In genomic region chr5:176490291-176490690, GRCh38 we compare ENCODE assay signal across 31 cellular contexts. TPM values are rescaled to one million over a fixed set of nuclear protein-coding genes. Genes with fewer than 3 reads are reported as not detected.
DNase-seq lines count a peak whose midpoint lies in the region; ATAC-seq and TF ChIP-seq lines count a peak whose summit lies in the region.
"Had no signal": no experiment of that assay in that cellular context is flagged by ENCODE, and none has a peak within 500 bp of the region (broad histone marks: within the 10 kb centered on the region; RNA-seq: fewer than 3 reads in every experiment).

No MANE protein-coding gene starts in this region.

- H3K27me3 ChIP-seq in HCT116 (ENCODE audit: insufficient read depth, low read length) (no peaks in the 10 kb centered on the region), hepatocyte (no peaks in the 10 kb centered on the region)
- H3K27me3 ChIP-seq: ascending aorta, pancreas, right atrium auricular region, tibial artery had no signal

- H3K9me3 ChIP-seq in HCT116 (ENCODE audit: control insufficient read depth in 1 of 2, insufficient read depth in 1 of 2, low read depth in 1 of 2, low read length in 2 of 2), result no peaks in the 10 kb centered on the region
- H3K9me3 ChIP-seq in hepatocyte (ENCODE audit: low read depth), result no peaks in the 10 kb centered on the region
- H3K9me3 ChIP-seq: ascending aorta, lower lobe of right lung, pancreas, right atrium auricular region, tibial artery had no signal

- POLR2A ChIA-PET in HCT116 (lab: Charles Lee) (no interaction called here), RWPE1 (lab: Yijun Ruan, JAX; ENCODE audit: low non-redundant PET) (no interaction called here)

- WGBS in hepatocyte (ENCODE audit: low lambda C conversion rate, missing lambda C conversion rate), result 100% methylated on average over 1 of the region's 1 CpG

- H2AFZ ChIP-seq in HCT116 (ENCODE audit: low read depth, low read length, poor library complexity, severe bottlenecking), result no peak overlapping the region
- no peak overlapping the region for H2AFZ ChIP-seq in hepatocyte

- H3K9me2 ChIP-seq in HCT116 (ENCODE audit: insufficient read depth) (no peaks in the 10 kb centered on the region), hepatocyte (replicated peaks; ENCODE audit: insufficient read depth) (no peaks in the 10 kb centered on the region)

- no peaks in the 10 kb centered on the region for H4K20me1 ChIP-seq in HCT116 (ENCODE audit: insufficient read depth)
- H4K20me1 ChIP-seq in hepatocyte (ENCODE audit: insufficient read depth, poor library complexity, severe bottlenecking), result peaks cover 10% of the 10 kb centered on the region

- no peak for TF ChIP-seq POLR2A in HCT116 (IDR thresholded peaks at IDR 0.05; ENCODE audit: borderline replicate concordance, extremely low read depth, insufficient read depth, insufficient read length)

- no peaks in the 10 kb centered on the region for H3K4me1 ChIP-seq in HCT116 (ENCODE audit: control insufficient read depth in 1 of 2, insufficient read depth in 2 of 2, low read length in 2 of 2)
- peaks cover 4% of the 10 kb centered on the region for H3K4me1 ChIP-seq in hepatocyte (ENCODE audit: insufficient read depth)
- H3K4me1 ChIP-seq: ascending aorta, right atrium auricular region, tibial artery had no signal

- no peak overlapping the region for H3K4me2 ChIP-seq in HCT116 (ENCODE audit: low read length)
- no peak overlapping the region for H3K4me2 ChIP-seq in hepatocyte

- DNase-seq in DMS53 (lab: John Stamatoyannopoulos, UW) (peak; percentile 20), DMS53 treated with DMSO at 0.1 percent for 48 hours (lab: John Stamatoyannopoulos, UW; ENCODE audit: unreplicated experiment) (no peak), HCT116 (ENCODE audit: low read depth, low spot score) (no peak), RWPE1 (ENCODE audit: low spot score) (peak; percentile 36), hepatocyte (ENCODE audit: low spot score) (no peak), NCI-H146 treated with DMSO at 0.1 percent for 48 hours (lab: John Stamatoyannopoulos, UW; ENCODE audit: unreplicated experiment) (no peak), SKM-1 treated with dmso at 0.1 percent for 144 hours (lab: John Stamatoyannopoulos, UW; ENCODE audit: unreplicated experiment) (no peak)
- DNase-seq: 8988T; activated CD4-positive, alpha-beta T cell treated with anti-CD3 and anti-CD28 coated beads for 4 hours; caudate nucleus; COR-L47; endodermal cell; kidney; lower lobe of right lung; NCI-H1105; NCI-H2029 treated with DMSO at 0.1 percent for 48 hours; NCI-H345; NCI-H774; nephron progenitor cell; pancreas; SHP77; stimulated activated CD4-positive, alpha-beta T cell treated with anti-CD3 and anti-CD28 coated beads, Interleukin-4, amount 100 ng/mL, for 1 hour; stimulated activated naive CD4-positive, alpha-beta T cell treated with Interleukin-2 at 50 U/mL for 16 hours; T-helper 1 cell; tibial artery had no signal

- H3K79me2 ChIP-seq in HCT116 (ENCODE audit: insufficient read depth, low read length) (peaks cover 48% of the 10 kb centered on the region), hepatocyte (peaks cover 21% of the 10 kb centered on the region)

- TF ChIP-seq CTCF in HCT116 (IDR thresholded peaks at IDR 0.05 in 2 of 3, conservative IDR thresholded peaks at IDR 0.05 in 1 of 3; ENCODE audit: borderline replicate concordance in 1 of 3, insufficient read depth in 1 of 3, low read depth in 2 of 3, low read length in 2 of 3) (no peak), RWPE1 (conservative IDR thresholded peaks at IDR 0.05; ENCODE audit: low read depth) (no peak; the same call in 1 of the 2 replicates), hepatocyte (IDR thresholded peaks at IDR 0.05; ENCODE audit: poor library complexity) (peak; percentile 4)

- intact Hi-C loops in HCT116 (cut with micrococcal nuclease), result no loop called here

- CTCF ChIA-PET in HCT116 (lab: Charles Lee) (interaction anchor here (0.6 kb wide), 1 partner anchor 59 kb away, joined by 3 read pairs; no protein-coding TSS in a partner anchor), RWPE1 (lab: Yijun Ruan, JAX) (interaction anchor here (0.7 kb wide), 1 partner anchor 42 kb away, joined by 3 read pairs; the partner anchor contains the start of gene FAF2)

- H3K36me3 ChIP-seq in HCT116 (ENCODE audit: control insufficient read depth in 1 of 2, insufficient read depth in 2 of 2, low read length in 2 of 2) (peaks cover 26 to 57% of the 10 kb centered on the region in 2 experiments), hepatocyte (replicated peaks; ENCODE audit: insufficient read depth, low read depth) (peaks cover 5% of the 10 kb centered on the region)

- no TSS peak for BruUV-seq in HCT116 (replicated peaks; lab: Mats Ljungman, UMichigan)

- H3K9ac ChIP-seq in HCT116 (ENCODE audit: low read length), result no peak overlapping the region

- RAD21 ChIA-PET in HCT116 (lab: Charles Lee; ENCODE audit: low non-redundant PET in 1 of 2, low total read pairs in 2 of 2, uncharacterized antibody in 2 of 2, unreplicated experiment in 2 of 2), result no interaction called here

- H3K4me3 ChIP-seq in HCT116 (replicated peaks in 1 of 2; ENCODE audit: low read depth in 1 of 2, low read length in 2 of 2) (no peak overlapping the region), hepatocyte (no peak overlapping the region)
- H3K4me3 ChIP-seq: ascending aorta, GM12878, lower lobe of right lung, pancreas, right atrium auricular region, tibial artery had no signal

- peak; percentile 57; the same call in 1 of the 2 replicates for ATAC-seq in HCT116
- ATAC-seq in GM21390 (IDR thresholded peaks at IDR 0.05; ENCODE audit: unreplicated experiment), result no peak
- ATAC-seq: activated T-helper 17 cell treated with anti-CD3 and anti-CD28 coated beads, Interleukin-2, amount 50 U/mL, for 72 hours; GM12878 had no signal

- no peak; the same call in 1 of the 2 replicates for TF ChIP-seq RAD21 in HCT116 (IDR thresholded peaks at IDR 0.05; ENCODE audit: low read depth)

- H3K27ac ChIP-seq in HCT116 (ENCODE audit: low read depth, low read length) (no peak overlapping the region), RWPE1 (peak overlapping the region; percentile 60), hepatocyte (no peak overlapping the region)
- H3K27ac ChIP-seq: ascending aorta, lower lobe of right lung, pancreas, right atrium auricular region, tibial artery had no signal

TF ChIP-seq in HCT116, 20 proteins besides CTCF, POLR2A, EP300 and RAD21:
- no peak for TF ChIP-seq SIN3A (IDR thresholded peaks at IDR 0.05; ENCODE audit: low read depth)
- no peak for TF ChIP-seq TCF7L2 (IDR thresholded peaks at IDR 0.05; ENCODE audit: borderline replicate concordance, extremely low read depth, insufficient read depth, insufficient read length)
- no peak for TF ChIP-seq SP1 (IDR thresholded peaks at IDR 0.05; ENCODE audit: low read depth)
- TF ChIP-seq CEBPB (IDR thresholded peaks at IDR 0.05; ENCODE audit: low read depth), result no peak
- no peak for TF ChIP-seq SRF (IDR thresholded peaks at IDR 0.05; ENCODE audit: low read depth)
- no peak for TF ChIP-seq EZH2 (IDR thresholded peaks at IDR 0.05)
- no peak for TF ChIP-seq YY1 (IDR thresholded peaks at IDR 0.05; ENCODE audit: extremely low read depth, insufficient replicate concordance, low read depth, low read length)

RNA-seq across cellular contexts. Expression of gene FAF2, which starts 42.1 kb away (rescaled TPM):
- total RNA-seq in HCT116 (2021; ENCODE audit: unreplicated experiment) (51.9 TPM), hepatocyte (63.1 and 66.4 TPM in 2 replicates)
- polyA plus RNA-seq in HCT116 (2012), result 26.8 and 31.6 TPM in 2 replicates
- 43.0 and 47.3 TPM in 2 replicates for polyA plus RNA-seq in hepatocyte

RNA-seq across cellular contexts. Expression of gene RNF44, which starts 46.9 kb away (rescaled TPM):
- total RNA-seq in HCT116 (2021; ENCODE audit: unreplicated experiment) (58.4 TPM), hepatocyte (9.5 and 13.0 TPM in 2 replicates)
- 37.5 and 46.6 TPM in 2 replicates for polyA plus RNA-seq in HCT116 (2012)
- polyA plus RNA-seq in hepatocyte, result 17.4 and 19.6 TPM in 2 replicates

RNA-seq across cellular contexts. Expression of gene CDHR2, which starts 58.9 kb away (rescaled TPM):
- total RNA-seq in HCT116 (2021; ENCODE audit: unreplicated experiment), result 0.10 TPM
- polyA plus RNA-seq in HCT116 (2012), result 0.32 and 0.48 TPM in 2 replicates
- 24.8 and 29.8 TPM in 2 replicates for total RNA-seq in hepatocyte
- 16.3 and 28.3 TPM in 2 replicates for polyA plus RNA-seq in hepatocyte
- total RNA-seq: ascending aorta, glomerular endothelial cell had no signal

Comparison
In these comparisons a context has a peak if more than half of its experiments do, and no peak if none do; other contexts are left out.
1. DNase-seq: peak in DMS53 (single experiment) and RWPE1 (single experiment); none in DMS53 treated with DMSO at 0.1 percent for 48 hours (single experiment), HCT116 (single experiment), hepatocyte (single experiment), NCI-H146 treated with DMSO at 0.1 percent for 48 hours (single experiment) and SKM-1 treated with dmso at 0.1 percent for 144 hours (single experiment).
2. RNA of gene CDHR2, which starts 58.9 kb away (total RNA-seq): 24.8 to 29.8 TPM in hepatocyte; 0.10 TPM in HCT116 (single experiment); every median in the first group is over 10 times any median in the second.